In the genomic region with DNA sequence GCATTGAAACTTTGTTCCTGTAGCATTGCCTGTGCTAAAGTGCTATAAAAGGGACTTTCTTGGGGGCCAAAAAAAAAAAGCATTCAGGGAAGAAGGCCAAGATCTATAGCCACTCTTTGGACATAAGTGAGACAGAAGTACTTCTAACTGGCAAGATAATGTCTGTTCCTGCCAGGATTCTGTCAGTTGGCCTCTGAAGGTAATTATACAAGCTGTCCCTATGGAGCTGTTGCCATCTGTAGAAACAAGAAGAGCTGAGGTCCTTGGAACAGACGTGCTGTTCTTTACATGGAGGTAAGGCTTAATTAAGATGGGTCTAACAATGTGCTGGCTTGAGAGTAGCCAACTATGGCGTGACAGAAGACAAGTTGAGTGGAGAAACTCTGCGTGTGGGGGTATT, we compare ENCODE assay signal across 23 cellular contexts. TPM values are rescaled to one million over a fixed set of nuclear protein-coding genes. Genes with fewer than 3 reads are reported as not detected.
DNase-seq lines count a peak whose midpoint lies in the region; ATAC-seq and TF ChIP-seq lines count a peak whose summit lies in the region.
"Had no signal": no experiment of that assay in that cellular context is flagged by ENCODE, and none has a peak within 500 bp of the region (broad histone marks: within the 10 kb centered on the region; RNA-seq: fewer than 3 reads in every experiment).

No MANE protein-coding gene starts in this region.

- no peaks in the 10 kb centered on the region for H3K9me3 ChIP-seq in osteoblast (ENCODE audit: low read depth, low read length)
- H3K9me3 ChIP-seq: MG63 had no signal

- DNase-seq in Right ventricle myocardium inferior (ENCODE audit: missing footprints) (no peak), left cardiac atrium (no peak), NCI-H446 (lab: John Stamatoyannopoulos, UW) (peak; percentile 34 to 82), erythroblast (lab: John Stamatoyannopoulos, UW) (no peak), osteoblast (ENCODE audit: insufficient read length, low spot score, missing footprints) (no peak)
- DNase-seq in stimulated activated effector memory CD8-positive, alpha-beta T cell treated with anti-CD3 and anti-CD28 coated beads, Interleukin-12 subunit alpha, Interleukin-12 subunit beta, amount 100 ng/mL, for 72 hours (ENCODE audit: low spot score in 2 of 2), result no peak
- DNase-seq: C1 segment of cervical spinal cord; CD8-positive, alpha-beta memory T cell; DND-41; H7; IMR-90; Kasumi-1; MG63; NCI-H1048; NCI-H1436; NCI-H1930; NCI-H2227 treated with DMSO at 0.1 percent for 48 hours; NCI-H526; PC-3; RPMI8226 had no signal

- peaks cover 84% of the 10 kb centered on the region for H3K36me3 ChIP-seq in osteoblast (ENCODE audit: insufficient read depth, low read length)

- peaks cover 2% of the 10 kb centered on the region for H4K20me1 ChIP-seq in osteoblast (ENCODE audit: insufficient read depth, low read length)

- peak overlapping the region; percentile 23 for H3K27ac Mint-ChIP-seq in stimulated activated effector memory CD8-positive, alpha-beta T cell treated with anti-CD3 and anti-CD28 coated beads, Interleukin-12 subunit alpha, Interleukin-12 subunit beta, amount 100 ng/mL, for 72 hours
- H3K27ac Mint-ChIP-seq: CD8-positive, alpha-beta memory T cell had no signal

- H3K27me3 ChIP-seq in osteoblast (ENCODE audit: insufficient read depth, low read length), result no peaks in the 10 kb centered on the region
- H3K27me3 ChIP-seq: MG63 had no signal

- ATAC-seq in Right ventricle myocardium inferior, result peak; percentile 74
- ATAC-seq in left cardiac atrium, result no peak
- ATAC-seq in stimulated activated effector memory CD8-positive, alpha-beta T cell treated with anti-CD3 and anti-CD28 coated beads, Interleukin-12 subunit alpha, Interleukin-12 subunit beta, amount 100 ng/mL, for 72 hours, result no peak
- no peak for ATAC-seq in GM21529 (IDR thresholded peaks at IDR 0.05; ENCODE audit: unreplicated experiment)
- ATAC-seq: PC-3 had no signal

- peaks cover 97% of the 10 kb centered on the region for H3K36me3 Mint-ChIP-seq in stimulated activated effector memory CD8-positive, alpha-beta T cell treated with anti-CD3 and anti-CD28 coated beads, Interleukin-12 subunit alpha, Interleukin-12 subunit beta, amount 100 ng/mL, for 72 hours

- H3K4me1 ChIP-seq in osteoblast (ENCODE audit: insufficient read depth, low read length), result no peaks in the 10 kb centered on the region

- H3K4me1 Mint-ChIP-seq in stimulated activated effector memory CD8-positive, alpha-beta T cell treated with anti-CD3 and anti-CD28 coated beads, Interleukin-12 subunit alpha, Interleukin-12 subunit beta, amount 100 ng/mL, for 72 hours, result no peaks in the 10 kb centered on the region
- H3K4me1 Mint-ChIP-seq: CD8-positive, alpha-beta memory T cell had no signal

- H3K4me3 Mint-ChIP-seq in stimulated activated effector memory CD8-positive, alpha-beta T cell treated with anti-CD3 and anti-CD28 coated beads, Interleukin-12 subunit alpha, Interleukin-12 subunit beta, amount 100 ng/mL, for 72 hours, result no peak overlapping the region
- H3K4me3 Mint-ChIP-seq: CD8-positive, alpha-beta memory T cell had no signal

- no peaks in the 10 kb centered on the region for H3K79me2 ChIP-seq in osteoblast (ENCODE audit: insufficient read depth, low read length)

- TF ChIP-seq CTCF in osteoblast (IDR thresholded peaks at IDR 0.05; ENCODE audit: extremely low read depth, low read depth, low read length), result no peak

- no peak overlapping the region for H2AFZ ChIP-seq in osteoblast (ENCODE audit: low read length)

- TF ChIP-seq POLR2A in erythroblast (IDR thresholded peaks at IDR 0.05; ENCODE audit: low read length), result peak; percentile 21

- intact Hi-C loops in Right ventricle myocardium inferior (cut with DNase I), result no loop called here
- intact Hi-C loops in left cardiac atrium (cut with DNase I), result no loop called here

- H3K4me2 ChIP-seq in osteoblast (ENCODE audit: insufficient read depth, low read length), result no peak overlapping the region

- H3K4me3 ChIP-seq in osteoblast (ENCODE audit: insufficient read depth, low read length), result no peak overlapping the region
- H3K4me3 ChIP-seq: MG63 had no signal

- no peaks in the 10 kb centered on the region for H3K9me3 Mint-ChIP-seq in stimulated activated effector memory CD8-positive, alpha-beta T cell treated with anti-CD3 and anti-CD28 coated beads, Interleukin-12 subunit alpha, Interleukin-12 subunit beta, amount 100 ng/mL, for 72 hours
- H3K9me3 Mint-ChIP-seq: CD8-positive, alpha-beta memory T cell had no signal

- H3K27ac ChIP-seq in osteoblast (ENCODE audit: low read depth, low read length), result no peak overlapping the region
- H3K27ac ChIP-seq: HL-60 had no signal

RNA-seq across cellular contexts. Expression of gene KIF20A, which starts 9.7 kb away (rescaled TPM):
- total RNA-seq in Right ventricle myocardium inferior (0.84 TPM), left cardiac atrium (1 to 10 TPM in 1 of 2 donors, under 1 TPM in 1; 0.13 to 1.1 TPM), osteoblast (5.3 and 7.2 TPM in 2 replicates)

RNA-seq across cellular contexts. Expression of gene BRD8, which starts 10.2 kb away (rescaled TPM):
- total RNA-seq in Right ventricle myocardium inferior (25.8 TPM), left cardiac atrium (10 to 100 TPM; 19.8 to 34.7 TPM), osteoblast (47.1 and 51.0 TPM in 2 replicates)

RNA-seq across cellular contexts. Expression of gene CDC23, which starts 24.5 kb away (rescaled TPM):
- 16.0 TPM for total RNA-seq in Right ventricle myocardium inferior
- total RNA-seq in left cardiac atrium, result 10 to 100 TPM; 15.3 to 18.0 TPM
- total RNA-seq in osteoblast, result 25.6 and 28.6 TPM in 2 replicates

RNA-seq across cellular contexts. Expression of gene NME5, which starts 49.4 kb away (rescaled TPM):
- total RNA-seq in Right ventricle myocardium inferior (3.9 TPM), left cardiac atrium (1 to 10 TPM; 1.9 to 2.7 TPM), osteoblast (5.9 and 6.5 TPM in 2 replicates)
- total RNA-seq: CD8-positive, alpha-beta memory T cell; G401 had no signal

Comparison
In these comparisons a context has a peak if more than half of its experiments do, and no peak if none do; other contexts are left out.
1. DNase-seq: peak in NCI-H446 (2 of 2); none in Right ventricle myocardium inferior (single experiment), left cardiac atrium (single experiment), erythroblast (0 of 2), stimulated activated effector memory CD8-positive, alpha-beta T cell treated with anti-CD3 and anti-CD28 coated beads, Interleukin-12 subunit alpha, Interleukin-12 subunit beta, amount 100 ng/mL, for 72 hours (0 of 2) and osteoblast (single experiment).